9 cellular contexts compared by ENCODE assay signal in the genomic region with DNA sequence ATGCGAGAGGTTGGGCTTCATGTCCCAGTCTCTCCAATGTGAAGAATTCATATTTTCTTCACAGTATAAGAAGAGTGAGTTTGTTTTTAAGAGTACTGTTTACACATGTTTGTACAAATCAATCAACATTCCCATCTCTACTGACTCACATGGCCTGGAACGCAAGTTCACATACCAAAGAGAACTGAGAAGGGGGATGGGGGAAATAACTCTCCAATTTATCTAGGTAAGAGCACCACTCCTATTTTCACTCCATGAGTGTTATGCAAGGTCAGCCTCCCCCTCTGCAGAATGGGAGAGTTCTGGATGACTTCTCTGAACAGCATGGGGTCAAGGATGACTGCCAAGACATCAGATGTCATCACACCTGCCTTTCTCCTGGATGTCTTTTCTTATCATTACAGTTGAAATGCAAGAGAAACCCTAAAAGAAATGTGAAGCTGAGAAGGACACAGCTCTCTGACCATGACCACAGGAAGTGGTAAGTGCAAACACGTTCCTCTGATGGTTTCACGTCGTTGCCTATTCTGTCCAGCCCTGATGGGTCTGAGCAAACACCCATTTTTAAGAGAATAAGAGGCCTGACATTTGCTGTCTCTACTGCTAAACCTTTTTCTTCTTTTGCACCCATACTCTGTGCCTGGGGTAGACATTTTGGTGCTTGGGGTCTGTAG.
A peak's percentile ranks its signal among the peaks of the same experiment; 100 is the strongest.
DNase-seq lines count a peak whose midpoint lies in the region; ATAC-seq and TF ChIP-seq lines count a peak whose summit lies in the region.
"Had no signal": no experiment of that assay in that cellular context is flagged by ENCODE, and none has a peak within 500 bp of the region (broad histone marks: within the 10 kb centered on the region; RNA-seq: fewer than 3 reads in every experiment).

No MANE protein-coding gene starts in this region.

- no peaks in the 10 kb centered on the region for H3K27me3 ChIP-seq in testis

- H3K9me3 ChIP-seq in testis = no peaks in the 10 kb centered on the region

- DNase-seq in EL (peak; percentile 71), fibroblast of villous mesenchyme (ENCODE audit: low read depth) (peak; percentile 42), posterior cingulate gyrus (no peak), RKO (ENCODE audit: low spot score) (no peak), testis (no peak), amygdala (lab: John Stamatoyannopoulos, UW) (no peak)
- DNase-seq: stimulated activated naive CD8-positive, alpha-beta T cell treated with anti-CD3 and anti-CD28 coated beads, Interleukin-15, Interleukin-2, amounts not matched to agents 100 U/mL and 50 U/mL, for 24 hours had no signal

- TF ChIP-seq CTCF in fibroblast of villous mesenchyme (IDR thresholded peaks at IDR 0.05; ENCODE audit: insufficient read depth, low read depth, low read length) (no peak), testis (IDR thresholded peaks at IDR 0.05) (no peak)

- WGBS in testis, 2 donors = 88 to 95% methylated on average over 5 of the region's 5 CpGs

- intact Hi-C loops in posterior cingulate gyrus (cut with DNase I) = no loop called here
- intact Hi-C loops in testis (cut with DNase I; ENCODE audit: low total_unique reads) = no loop called here

- TF ChIP-seq POLR2A in testis (IDR thresholded peaks at IDR 0.05) = no peak

- ATAC-seq in GM21390 (IDR thresholded peaks at IDR 0.05; ENCODE audit: unreplicated experiment) (peak; percentile 60), HG03521 (IDR thresholded peaks at IDR 0.05; ENCODE audit: unreplicated experiment) (peak; percentile 71)
- ATAC-seq: stimulated activated naive CD8-positive, alpha-beta T cell treated with anti-CD3 and anti-CD28 coated beads, Interleukin-15, Interleukin-2, amounts not matched to agents 100 U/mL and 50 U/mL, for 24 hours had no signal

- no peak overlapping the region for H3K27ac ChIP-seq in testis

- no peaks in the 10 kb centered on the region for H3K4me1 ChIP-seq in testis

- H3K36me3 ChIP-seq in testis (ENCODE audit: low read depth, missing control alignments) = no peaks in the 10 kb centered on the region

- H3K4me3 ChIP-seq in fibroblast of villous mesenchyme (ENCODE audit: low read depth, low read length) (no peak overlapping the region), testis (no peak overlapping the region)

Comparison
In these comparisons a context has a peak if more than half of its experiments do, and no peak if none do; other contexts are left out.
1. DNase-seq: peak in EL (single experiment) and fibroblast of villous mesenchyme (single experiment); none in posterior cingulate gyrus (0 of 10), RKO (single experiment), testis (single experiment) and amygdala (0 of 56).